In the genomic region with DNA sequence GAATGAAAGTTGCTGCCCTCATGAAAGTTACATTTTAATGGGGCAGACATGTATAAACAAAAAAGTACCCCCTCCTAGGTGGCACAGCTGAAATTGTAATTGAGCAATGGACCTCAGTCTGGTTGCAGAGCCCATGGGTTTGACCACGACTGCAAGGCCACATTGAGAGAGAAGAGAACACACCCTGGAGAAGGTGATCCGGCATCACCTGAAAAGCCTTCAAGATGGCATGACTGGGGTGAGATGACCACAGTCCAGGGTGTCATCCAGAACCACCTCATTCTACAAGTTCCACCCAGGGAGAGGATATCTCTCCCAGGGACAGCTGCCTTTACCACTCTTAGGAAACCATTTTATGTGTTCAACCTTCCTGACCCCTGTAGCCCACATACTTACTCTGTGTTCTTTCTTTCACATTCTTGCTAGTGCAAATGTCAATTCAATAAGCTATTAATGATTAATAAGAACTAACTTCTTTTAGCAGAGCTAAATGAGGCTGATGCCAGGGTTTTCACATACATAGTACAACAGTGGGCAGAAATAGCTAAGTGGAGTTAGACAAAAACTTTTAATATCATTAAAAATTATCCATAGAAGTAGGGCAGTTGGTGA, we compare ENCODE assay signal across 23 cellular contexts. TPM values are rescaled to one million over a fixed set of nuclear protein-coding genes. Genes with fewer than 3 reads are reported as not detected.
DNase-seq lines count a peak whose midpoint lies in the region; ATAC-seq and TF ChIP-seq lines count a peak whose summit lies in the region.
"Had no signal": no experiment of that assay in that cellular context is flagged by ENCODE, and none has a peak within 500 bp of the region (broad histone marks: within the 10 kb centered on the region; RNA-seq: fewer than 3 reads in every experiment).

No MANE protein-coding gene starts in this region.

- intact Hi-C loops in Calu3 (cut with micrococcal nuclease; ENCODE audit: unreplicated experiment) = loop anchor here (2.0 to 5.0 kb wide), 3 partner anchors 46 to 78 kb away; no protein-coding TSS in a partner anchor
- intact Hi-C loops in IMR-90 (cut with micrococcal nuclease) = no loop called here
- intact Hi-C loops in adrenal gland (cut with DNase I) = no loop called here

- POLR2A ChIA-PET in IMR-90 (lab: Charles Lee; ENCODE audit: unreplicated experiment) = no interaction called here

- no TSS peak for BruUV-seq in Calu3 (replicated peaks; lab: Mats Ljungman, UMichigan)
- no TSS peak for BruUV-seq in IMR-90 (replicated peaks; lab: Mats Ljungman, UMichigan)

- no peak overlapping the region for H2BK120ac ChIP-seq in IMR-90 (ENCODE audit: low read depth, low read length)
- H2BK120ac ChIP-seq in trophoblast cell (ENCODE audit: insufficient read depth, low read length, poor library complexity) = no peak overlapping the region

- H3K18ac ChIP-seq in IMR-90 (ENCODE audit: low read depth, low read length) (no peak overlapping the region), trophoblast cell (ENCODE audit: low read length) (no peak overlapping the region)

- H4K91ac ChIP-seq in IMR-90 (ENCODE audit: insufficient read depth, low read depth, low read length) (no peak overlapping the region), trophoblast cell (ENCODE audit: low read depth, low read length) (no peak overlapping the region)

- H3K27me3 ChIP-seq in IMR-90 (ENCODE audit: control insufficient read depth, insufficient read depth, low read length) (no peaks in the 10 kb centered on the region), hepatocyte (no peaks in the 10 kb centered on the region), trophoblast cell (ENCODE audit: insufficient read depth, low read length) (no peaks in the 10 kb centered on the region), adrenal gland (no peaks in the 10 kb centered on the region), suprapubic skin (no peaks in the 10 kb centered on the region)
- H3K27me3 ChIP-seq: breast epithelium, heart right ventricle, right atrium auricular region, testis had no signal

- H3K23ac ChIP-seq in IMR-90 (ENCODE audit: low read depth, low read length) = no peak overlapping the region
- H3K23ac ChIP-seq in trophoblast cell (ENCODE audit: low read length) = peak overlapping the region; percentile 20

- CTCF ChIA-PET in Calu3 (lab: Charles Lee) (interaction anchor here (0.8 to 1.4 kb wide), 4 partner anchors 9 to 92 kb away, joined by 3 to 4 read pairs (median 3); no protein-coding TSS in a partner anchor), IMR-90 (lab: Yijun Ruan, JAX) (interaction anchor here (1.7 kb wide), 1 partner anchor 9 kb away, joined by 5 read pairs; no protein-coding TSS in a partner anchor)

- no peak overlapping the region for H2AFZ ChIP-seq in IMR-90 (replicated peaks; ENCODE audit: low read length, poor library complexity)
- H2AFZ ChIP-seq in hepatocyte = no peak overlapping the region
- H2AFZ ChIP-seq in trophoblast cell (ENCODE audit: insufficient read depth, low read length, poor library complexity) = no peak overlapping the region
- H2AFZ ChIP-seq: PC-9 had no signal

- H2AK9ac ChIP-seq in IMR-90 (replicated peaks; ENCODE audit: low read depth, low read length, poor library complexity) = no peak overlapping the region

- H3K9me3 ChIP-seq in IMR-90 (ENCODE audit: control insufficient read depth, insufficient read depth, low read length) = no peaks in the 10 kb centered on the region
- H3K9me3 ChIP-seq in hepatocyte (ENCODE audit: low read depth) = no peaks in the 10 kb centered on the region
- H3K9me3 ChIP-seq in trophoblast cell (ENCODE audit: insufficient read depth, low read depth, low read length) = no peaks in the 10 kb centered on the region
- H3K9me3 ChIP-seq in adrenal gland (replicated peaks in 1 of 3) = no peaks in the 10 kb centered on the region
- no peaks in the 10 kb centered on the region for H3K9me3 ChIP-seq in suprapubic skin
- H3K9me3 ChIP-seq: breast epithelium, heart right ventricle, right atrium auricular region, testis had no signal

- H2AK5ac ChIP-seq in IMR-90 (ENCODE audit: low read depth, low read length) (no peak overlapping the region), trophoblast cell (ENCODE audit: low read length) (no peak overlapping the region)

- no peaks in the 10 kb centered on the region for H3K27me3 Mint-ChIP-seq in Calu3 (ENCODE audit: unreplicated experiment)
- H3K27me3 Mint-ChIP-seq: activated CD4-positive, alpha-beta T cell treated with anti-CD3 and anti-CD28 coated beads, Interleukin-2, amount 10 ng/mL, durations not matched to agents 24 days and 14 days had no signal

- H3K4me3 ChIP-seq in IMR-90 (ENCODE audit: insufficient read depth, low read depth, low read length) = no peak overlapping the region
- H3K4me3 ChIP-seq in hepatocyte = no peak overlapping the region
- H3K4me3 ChIP-seq in trophoblast cell (ENCODE audit: low read depth, low read length) = no peak overlapping the region
- H3K4me3 ChIP-seq in adrenal gland = no peak overlapping the region
- no peak overlapping the region for H3K4me3 ChIP-seq in suprapubic skin
- H3K4me3 ChIP-seq: breast epithelium, heart right ventricle, K562, PC-9, right atrium auricular region, testis had no signal

- H4K8ac ChIP-seq in IMR-90 (ENCODE audit: low read depth in 2 of 2, low read length in 2 of 2) (no peak overlapping the region), trophoblast cell (ENCODE audit: low read depth, low read length) (no peak overlapping the region)

- H3K56ac ChIP-seq in IMR-90 (ENCODE audit: extremely low read depth, insufficient read depth, low read length) = no peak overlapping the region

- H3K27ac Mint-ChIP-seq in Calu3 (ENCODE audit: unreplicated experiment) = peak overlapping the region; percentile 82
- H3K27ac Mint-ChIP-seq: activated CD4-positive, alpha-beta T cell treated with anti-CD3 and anti-CD28 coated beads, Interleukin-2, amount 10 ng/mL, durations not matched to agents 24 days and 14 days; immature natural killer cell had no signal

- peaks cover 54% of the 10 kb centered on the region for H3K4me1 Mint-ChIP-seq in Calu3 (ENCODE audit: low read depth, unreplicated experiment)
- H3K4me1 Mint-ChIP-seq: immature natural killer cell had no signal

- peaks cover 5% of the 10 kb centered on the region for H3K36me3 Mint-ChIP-seq in Calu3 (ENCODE audit: insufficient read depth, unreplicated experiment)
- H3K36me3 Mint-ChIP-seq: immature natural killer cell had no signal

- H3K4me1 ChIP-seq in IMR-90 (ENCODE audit: control insufficient read depth, insufficient read depth, low read length) (peaks cover 4% of the 10 kb centered on the region), hepatocyte (ENCODE audit: insufficient read depth) (peaks cover 21% of the 10 kb centered on the region), trophoblast cell (ENCODE audit: control insufficient read depth in 1 of 2, insufficient read depth in 2 of 2, low read length in 2 of 2) (no peaks in the 10 kb centered on the region), adrenal gland (replicated peaks in 1 of 2) (peaks cover 0 to 3% of the 10 kb centered on the region in 2 donors), suprapubic skin (no peaks in the 10 kb centered on the region)
- H3K4me1 ChIP-seq: breast epithelium had no signal

- no peak for ATAC-seq in IMR-90 (ENCODE audit: low read depth)
- ATAC-seq: heart right ventricle, K562 had no signal

- H4K12ac ChIP-seq in trophoblast cell (ENCODE audit: low read depth, low read length) = no peak overlapping the region

- H3K4ac ChIP-seq in IMR-90 (ENCODE audit: low read depth, low read length) (no peak overlapping the region), trophoblast cell (ENCODE audit: low read depth, low read length) (no peak overlapping the region)

- H3K9ac ChIP-seq in IMR-90 (ENCODE audit: low read depth, low read length) = no peak overlapping the region
- H3K9ac ChIP-seq in trophoblast cell (ENCODE audit: low read length) = no peak overlapping the region

- no peaks in the 10 kb centered on the region for H3K79me1 ChIP-seq in IMR-90 (ENCODE audit: low read depth in 1 of 2, low read length in 2 of 2)
- no peaks in the 10 kb centered on the region for H3K79me1 ChIP-seq in trophoblast cell (ENCODE audit: low read length)

- dilution Hi-C loops in IMR-90 (cut with HindIII; ENCODE audit: low sequenced_read_pairs, unreplicated experiment) = no loop called here

- no peak overlapping the region for H2BK12ac ChIP-seq in trophoblast cell (ENCODE audit: low read length)

- DNase-seq in Calu3 (peak; percentile 39), IMR-90 (no peak), hepatocyte (ENCODE audit: low spot score) (no peak), trophoblast cell (no peak), adrenal gland (no peak), suprapubic skin (ENCODE audit: low spot score in 2 of 2) (no peak), NCI-H1694 (lab: John Stamatoyannopoulos, UW) (no peak), activated gamma-delta T cell (lab: John Stamatoyannopoulos, UW) (no peak)
- DNase-seq: activated CD4-positive, alpha-beta T cell treated with anti-CD3 and anti-CD28 coated beads, Interleukin-2, amount 10 ng/mL, durations not matched to agents 24 days and 14 days; cortex of kidney; DMS153; heart right ventricle; immature natural killer cell; mammary epithelial cell; NCI-H1930; NCI-H226; PC-9; stimulated activated CD4-positive, alpha-beta T cell treated with anti-CD3 and anti-CD28 coated beads, Interleukin-15, amount 100 ng/mL, for 24 hours; testis had no signal

- no peak overlapping the region for H2BK5ac ChIP-seq in IMR-90 (ENCODE audit: low read depth, low read length, poor library complexity, severe bottlenecking)
- no peak overlapping the region for H2BK5ac ChIP-seq in trophoblast cell (ENCODE audit: low read depth, low read length, poor library complexity)

- TF ChIP-seq POLR2A in IMR-90 (IDR thresholded peaks at IDR 0.05; ENCODE audit: low read depth, low read length) = no peak
- TF ChIP-seq POLR2A in adrenal gland (IDR thresholded peaks at IDR 0.05) = no peak
- no peak for TF ChIP-seq POLR2A in suprapubic skin (IDR thresholded peaks at IDR 0.05)

- H3K9me2 ChIP-seq in hepatocyte (replicated peaks; ENCODE audit: insufficient read depth) = no peaks in the 10 kb centered on the region

- no peak for TF ChIP-seq RAD21 in IMR-90 (IDR thresholded peaks at IDR 0.05; ENCODE audit: low read length)

- no peak overlapping the region for H2BK15ac ChIP-seq in IMR-90 (ENCODE audit: low read depth, low read length)

- TF ChIP-seq EP300 in suprapubic skin (IDR thresholded peaks at IDR 0.05) = no peak

- H3K79me2 ChIP-seq in hepatocyte (no peaks in the 10 kb centered on the region), trophoblast cell (ENCODE audit: control insufficient read depth, insufficient read depth, low read length, poor library complexity) (no peaks in the 10 kb centered on the region)

- no peak overlapping the region for H2BK20ac ChIP-seq in IMR-90 (ENCODE audit: low read depth, low read length)

- H3K14ac ChIP-seq in IMR-90 (replicated peaks; ENCODE audit: low read depth, low read length) = no peak overlapping the region
- H3K14ac ChIP-seq in trophoblast cell (ENCODE audit: low read length) = no peak overlapping the region

- TF ChIP-seq CTCF in Calu3 (IDR thresholded peaks at IDR 0.05; ENCODE audit: unreplicated experiment) = no peak
- no peak for TF ChIP-seq CTCF in IMR-90 (conservative IDR thresholded peaks at IDR 0.05; ENCODE audit: low read depth, low read length)
- no peak for TF ChIP-seq CTCF in hepatocyte (IDR thresholded peaks at IDR 0.05; ENCODE audit: poor library complexity)
- TF ChIP-seq CTCF in adrenal gland (IDR thresholded peaks at IDR 0.05) = no peak
- TF ChIP-seq CTCF in suprapubic skin (IDR thresholded peaks at IDR 0.05) = no peak

- WGBS in IMR-90 (ENCODE audit: extremely low coverage in 2 of 2, insufficient read length in 1 of 2), 2 experiments = 100% methylated on average over 1 of the region's 2 CpGs; no CpG with 5 or more reads in 1 of the 2 experiments
- WGBS in hepatocyte (ENCODE audit: low lambda C conversion rate, missing lambda C conversion rate) = 88% methylated on average over 2 of the region's 2 CpGs
- WGBS in trophoblast cell (ENCODE audit: extremely low coverage, insufficient coverage, insufficient read length) = no CpG with 5 or more reads among the region's 2 CpGs
- WGBS in adrenal gland, 4 donors = 88 to 100% (median 94%) methylated on average over 2 of the region's 2 CpGs
- 100% methylated on average over 2 of the region's 2 CpGs for WGBS in suprapubic skin

- H3K4me3 Mint-ChIP-seq in Calu3 (ENCODE audit: low read depth, unreplicated experiment) = no peak overlapping the region
- H3K4me3 Mint-ChIP-seq: activated CD4-positive, alpha-beta T cell treated with anti-CD3 and anti-CD28 coated beads, Interleukin-2, amount 10 ng/mL, durations not matched to agents 24 days and 14 days; immature natural killer cell had no signal

- H4K20me1 ChIP-seq in IMR-90 (ENCODE audit: insufficient read depth, low read length) (no peaks in the 10 kb centered on the region), hepatocyte (ENCODE audit: insufficient read depth, poor library complexity, severe bottlenecking) (no peaks in the 10 kb centered on the region)

- H3K36me3 ChIP-seq in IMR-90 (ENCODE audit: control insufficient read depth, insufficient read depth, low read length) (no peaks in the 10 kb centered on the region), hepatocyte (replicated peaks; ENCODE audit: insufficient read depth, low read depth) (no peaks in the 10 kb centered on the region), trophoblast cell (ENCODE audit: control insufficient read depth in 1 of 2, insufficient read depth in 2 of 2, low read length in 2 of 2) (no peaks in the 10 kb centered on the region), adrenal gland (replicated peaks in 1 of 2) (no peaks in the 10 kb centered on the region), suprapubic skin (no peaks in the 10 kb centered on the region)
- H3K36me3 ChIP-seq: breast epithelium, heart right ventricle, right atrium auricular region had no signal

- no peak overlapping the region for H3K27ac ChIP-seq in IMR-90 (ENCODE audit: insufficient read depth, low read length)
- H3K27ac ChIP-seq in hepatocyte = peak overlapping the region; percentile 4
- no peak overlapping the region for H3K27ac ChIP-seq in trophoblast cell (ENCODE audit: low read depth, low read length)
- no peak overlapping the region for H3K27ac ChIP-seq in adrenal gland
- no peak overlapping the region for H3K27ac ChIP-seq in suprapubic skin
- H3K27ac ChIP-seq: breast epithelium, heart right ventricle, HL-60, PC-9, right atrium auricular region, testis had no signal

- H3K4me2 ChIP-seq in IMR-90 (ENCODE audit: low read depth, low read length) = no peak overlapping the region
- H3K4me2 ChIP-seq in hepatocyte = no peak overlapping the region
- no peak overlapping the region for H3K4me2 ChIP-seq in trophoblast cell (ENCODE audit: low read length)
- H3K4me2 ChIP-seq: PC-9 had no signal

- in situ Hi-C loops in IMR-90 (cut with MboI; ENCODE audit: low sequenced_read_pairs) = no loop called here

- no peaks in the 10 kb centered on the region for H3K9me1 ChIP-seq in IMR-90 (ENCODE audit: insufficient read depth, low read length)

- peak overlapping the region; percentile 54; the same call in 1 of the 2 replicates for H4K5ac ChIP-seq in IMR-90 (ENCODE audit: low read depth, low read length)

- no peaks in the 10 kb centered on the region for H3K9me3 Mint-ChIP-seq in Calu3 (ENCODE audit: low read depth, unreplicated experiment)
- H3K9me3 Mint-ChIP-seq: immature natural killer cell had no signal

RNA-seq across cellular contexts. Expression of gene CPM, which starts 43.4 kb away (rescaled TPM):
- total RNA-seq in Calu3 (2022) (11.9 and 36.1 TPM in 2 replicates), IMR-90 (2012; rRNA removed) (7.2 and 8.8 TPM in 2 replicates), hepatocyte (26.8 and 30.7 TPM in 2 replicates), adrenal gland (100 to 1,000 TPM in 1 of 8 donors, 10 to 100 TPM in 7; 24.9 to 170 (median 70.6) TPM), suprapubic skin (100 to 1,000 TPM in 1 of 4 donors, 10 to 100 TPM in 3; 59.0 to 120 (median 79.7) TPM)
- polyA plus RNA-seq in IMR-90 (2012; rRNA removed) (1.9 and 2.0 TPM in 2 replicates), hepatocyte (28.0 and 30.2 TPM in 2 replicates), adrenal gland (10 to 100 TPM; 10.8 to 24.6 (median 13.3) TPM)
- polyA plus RNA-seq in IMR-90 (2012; cell fraction: cytosol; rRNA removed) = 0.36 and 0.88 TPM in 2 replicates
- polyA plus RNA-seq in IMR-90 (2012; cell fraction: nucleus; rRNA removed; ENCODE audit: low replicate concordance) = 0.23 and 0.52 TPM in 2 replicates
- 133 and 138 TPM in 2 replicates for polyA plus RNA-seq in trophoblast cell (2013)
- polyA plus RNA-seq: K562 had no signal
